In the genomic region with DNA sequence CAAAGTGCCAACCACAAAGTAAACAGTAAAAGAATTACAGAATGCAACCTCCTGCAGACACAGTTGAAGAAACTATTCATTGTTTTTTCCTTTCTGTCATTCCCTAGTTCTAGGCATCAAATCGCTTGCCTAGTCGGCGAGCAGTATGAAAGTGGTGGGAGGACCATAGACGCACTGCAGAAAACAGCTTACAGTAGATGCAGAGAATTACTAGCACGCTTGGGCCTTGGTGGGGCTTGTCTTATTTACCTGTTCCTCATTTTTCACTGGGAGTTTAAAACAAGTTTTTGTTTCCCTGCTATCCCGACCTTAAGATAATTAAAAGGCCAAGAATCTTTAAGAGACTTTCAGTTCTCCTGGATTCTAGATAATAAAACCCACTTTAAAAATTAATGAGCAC, we compare ENCODE assay signal across 8 cellular contexts. TPM values are rescaled to one million over a fixed set of nuclear protein-coding genes. Genes with fewer than 3 reads are reported as not detected.
DNase-seq lines count a peak whose midpoint lies in the region; TF ChIP-seq lines count a peak whose summit lies in the region.

No MANE protein-coding gene starts in this region.

- intact Hi-C loops in A673 (cut with micrococcal nuclease; ENCODE audit: unreplicated experiment) = no loop called here
- intact Hi-C loops in CD14-positive monocyte (cut with micrococcal nuclease) = no loop called here

- no peaks in the 10 kb centered on the region for H3K9me3 ChIP-seq in A673 (ENCODE audit: low read depth, low read length, poor library complexity, severe bottlenecking)
- H3K9me3 ChIP-seq in mucosa of stomach (ENCODE audit: control insufficient read depth, low read length) = no peaks in the 10 kb centered on the region

- H3K4me3 Mint-ChIP-seq in activated naive CD8-positive, alpha-beta T cell treated with anti-CD3 and anti-CD28 coated beads for 36 hours = peak overlapping the region; percentile 98
- no peak overlapping the region for H3K4me3 Mint-ChIP-seq in CD14-positive monocyte

- TF ChIP-seq CTCF in A673 (conservative IDR thresholded peaks at IDR 0.05; ENCODE audit: low read depth, low read length) (no peak), CD14-positive monocyte (IDR thresholded peaks at IDR 0.05) (no peak)

- peak overlapping the region; percentile 67 for H3K4me3 ChIP-seq in A673 (ENCODE audit: low read depth, low read length, poor library complexity, severe bottlenecking)
- H3K4me3 ChIP-seq in mucosa of stomach (ENCODE audit: low read length) = no peak overlapping the region

- CTCF ChIA-PET in A673 (lab: Charles Lee) = no interaction called here

- POLR2A ChIA-PET in A673 (lab: Charles Lee; ENCODE audit: low non-redundant PET) = no interaction called here

- peak overlapping the region; percentile 99 for H3K27ac Mint-ChIP-seq in activated naive CD8-positive, alpha-beta T cell treated with anti-CD3 and anti-CD28 coated beads for 36 hours
- peak overlapping the region in 1 of 7 donors; percentile 99 for H3K27ac Mint-ChIP-seq in CD14-positive monocyte

- peaks cover 20% of the 10 kb centered on the region for H3K36me3 Mint-ChIP-seq in activated naive CD8-positive, alpha-beta T cell treated with anti-CD3 and anti-CD28 coated beads for 36 hours
- H3K36me3 Mint-ChIP-seq in CD14-positive monocyte = peaks cover 0 to 2% of the 10 kb centered on the region in 2 donors

- no peaks in the 10 kb centered on the region for H3K9me3 Mint-ChIP-seq in activated naive CD8-positive, alpha-beta T cell treated with anti-CD3 and anti-CD28 coated beads for 36 hours
- H3K9me3 Mint-ChIP-seq in CD14-positive monocyte = peaks cover 0 to 3% (median 0%) of the 10 kb centered on the region in 7 donors

- H3K27me3 ChIP-seq in A673 (replicated peaks; ENCODE audit: insufficient read depth, low read depth, low read length, poor library complexity) = peaks cover 7% of the 10 kb centered on the region
- H3K27me3 ChIP-seq in mucosa of stomach (ENCODE audit: control insufficient read depth, insufficient read depth, low read length) = peaks cover 6% of the 10 kb centered on the region

- no TSS peak for BruUV-seq in A673 (replicated peaks; lab: Mats Ljungman, UMichigan)

- H3K4me1 ChIP-seq in A673 (ENCODE audit: insufficient read depth, low read length, poor library complexity, severe bottlenecking) (peaks cover 20% of the 10 kb centered on the region), mucosa of stomach (ENCODE audit: control insufficient read depth, insufficient read depth, low read length) (no peaks in the 10 kb centered on the region)

- H3K36me3 ChIP-seq in A673 (ENCODE audit: insufficient read depth, low read length, poor library complexity, severe bottlenecking) (no peaks in the 10 kb centered on the region), mucosa of stomach (ENCODE audit: control insufficient read depth, insufficient read depth, low read length) (no peaks in the 10 kb centered on the region)

- peaks cover 35% of the 10 kb centered on the region for H3K4me1 Mint-ChIP-seq in activated naive CD8-positive, alpha-beta T cell treated with anti-CD3 and anti-CD28 coated beads for 36 hours
- peaks cover 36% of the 10 kb centered on the region for H3K4me1 Mint-ChIP-seq in CD14-positive monocyte

- peak overlapping the region; percentile 91 for H3K27ac ChIP-seq in A673 (ENCODE audit: low read depth, low read length, poor library complexity, severe bottlenecking)

- peaks cover 7% of the 10 kb centered on the region for H3K27me3 Mint-ChIP-seq in activated naive CD8-positive, alpha-beta T cell treated with anti-CD3 and anti-CD28 coated beads for 36 hours
- H3K27me3 Mint-ChIP-seq in CD14-positive monocyte (ENCODE audit: low read depth in 3 of 3) = peaks cover 2 to 5% (median 4%) of the 10 kb centered on the region in 3 donors

- peak overlapping the region; percentile 89 for H3K9ac ChIP-seq in mucosa of stomach (ENCODE audit: low read length)

- DNase-seq in A673 (ENCODE audit: low spot score) (no peak), H4 (ENCODE audit: low spot score) (peak; percentile 23), mesenteric fat pad (ENCODE audit: low spot score) (no peak), CD14-positive monocyte (ENCODE audit: low spot score) (no peak), GM19240 (ENCODE audit: insufficient read length, low spot score) (no peak), SIG-M5 (lab: John Stamatoyannopoulos, UW) (no peak)
- no peak for DNase-seq in activated naive CD8-positive, alpha-beta T cell treated with anti-CD3 and anti-CD28 coated beads for 36 hours

RNA-seq across cellular contexts. Expression of a gene that starts 0.7 kb away (rescaled TPM):
- total RNA-seq in A673 (2021) (76.1 and 85.9 TPM in 2 replicates), mesenteric fat pad (21.5 TPM)
- 23.2 and 27.4 TPM in 2 replicates for total RNA-seq in H4 (2014; rRNA removed; shearing (Covaris generic))
- total RNA-seq in activated naive CD8-positive, alpha-beta T cell treated with anti-CD3 and anti-CD28 coated beads for 36 hours = 10 to 100 TPM; 35.8 to 38.4 TPM
- polyA plus RNA-seq in CD14-positive monocyte = 10 to 100 TPM; 21.2 to 32.2 TPM
